Comparison of ENCODE assay signal across 7 cellular contexts in the genomic region with DNA sequence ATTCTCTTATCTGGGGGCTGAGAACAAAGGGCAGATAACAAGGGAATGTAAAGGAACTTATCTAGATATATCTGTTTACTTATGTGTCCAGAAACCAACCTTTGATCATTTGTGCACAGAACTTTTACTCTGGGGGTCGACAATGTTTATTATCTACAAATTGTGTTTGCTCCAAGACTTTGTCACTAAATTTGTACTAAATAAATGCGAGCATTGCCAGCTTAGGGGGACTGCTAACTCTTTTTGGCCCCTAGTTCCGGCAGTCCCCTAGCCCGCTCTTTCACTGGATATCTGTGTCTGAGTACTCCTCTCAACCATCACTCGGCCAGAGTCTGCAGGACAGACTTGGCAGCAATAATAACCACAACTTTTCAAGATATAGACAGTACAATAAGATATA.
"Had no signal": no experiment of that assay in that cellular context is flagged by ENCODE, and none has a peak within 500 bp of the region (broad histone marks: within the 10 kb centered on the region; RNA-seq: fewer than 3 reads in every experiment).

No MANE protein-coding gene starts in this region.

- H3K4me3 Mint-ChIP-seq: GM23338, H9, IgD-negative memory B cell had no signal

- H3K27me3 Mint-ChIP-seq: IgD-negative memory B cell had no signal

- H3K4me1 Mint-ChIP-seq: GM23338, H9, IgD-negative memory B cell had no signal

- H3K27ac ChIP-seq: HL-60, KMS-11 had no signal

- H3K4me3 ChIP-seq: GM23338 had no signal

- DNase-seq: H9, HCEC 1CT, KBM-7 had no signal

- ATAC-seq: GM23338 had no signal

- H3K27ac Mint-ChIP-seq: GM23338, H9, IgD-negative memory B cell had no signal

- H3K9ac ChIP-seq: KMS-11 had no signal

- H3K36me3 Mint-ChIP-seq: IgD-negative memory B cell had no signal
